21 cellular contexts compared by ENCODE assay signal in the genomic region with DNA sequence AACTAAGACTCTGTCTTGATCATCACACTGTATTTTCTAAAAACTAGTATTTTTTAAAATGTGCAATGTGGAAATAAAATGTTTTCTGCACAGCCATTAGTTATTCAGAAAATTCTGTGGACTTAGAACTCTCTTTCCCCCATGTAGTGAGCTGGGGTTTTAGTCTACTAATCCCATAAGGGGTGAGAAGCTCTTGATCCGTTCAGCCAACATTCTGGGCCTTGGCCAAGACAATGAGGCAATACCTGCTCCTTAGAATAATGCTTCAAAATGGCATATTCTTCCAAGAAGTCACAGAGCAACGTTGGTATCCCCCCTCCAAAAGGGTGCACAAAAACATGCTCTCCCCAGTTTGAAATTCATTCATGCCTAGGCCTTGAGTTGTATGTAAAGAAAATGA. TPM values are rescaled to one million over a fixed set of nuclear protein-coding genes. Genes with fewer than 3 reads are reported as not detected.
DNase-seq lines count a peak whose midpoint lies in the region; ATAC-seq, FAIRE-seq and TF ChIP-seq lines count a peak whose summit lies in the region.
"Had no signal": no experiment of that assay in that cellular context is flagged by ENCODE, and none has a peak within 500 bp of the region (broad histone marks: within the 10 kb centered on the region; RNA-seq: fewer than 3 reads in every experiment).

No MANE protein-coding gene starts in this region.

- H3K9me1 ChIP-seq in K562 (ENCODE audit: control insufficient read depth, insufficient read depth, low read length), result no peaks in the 10 kb centered on the region

- intact Hi-C loops in K562 (cut with micrococcal nuclease), result no loop called here

- H3K4me1 ChIP-seq in HEK293 (ENCODE audit: control insufficient read depth, insufficient read depth, low read length) (peaks cover 7% of the 10 kb centered on the region), K562 (replicated peaks in 1 of 2; ENCODE audit: control insufficient read depth in 2 of 2, insufficient read depth in 2 of 2, low read length in 2 of 2) (peaks cover 0 to 5% of the 10 kb centered on the region in 2 experiments; a peak in 1 of 5 replicates)

- no peaks in the 10 kb centered on the region for H3K36me3 ChIP-seq in HEK293 (ENCODE audit: control insufficient read depth in 2 of 2, insufficient read depth in 1 of 2, low read length in 2 of 2)
- H3K36me3 ChIP-seq in K562 (ENCODE audit: control insufficient read depth, insufficient read depth, low read length), result no peaks in the 10 kb centered on the region
- H3K36me3 ChIP-seq: SJSA1 had no signal

- TF ChIP-seq CTCF in HEK293 (tag by site-specific recombination; IDR thresholded peaks at IDR 0.05) (no peak), K562 (IDR thresholded peaks at IDR 0.05 in 2 of 3, conservative IDR thresholded peaks at IDR 0.05 in 1 of 3; ENCODE audit: insufficient read depth in 2 of 3, low read depth in 1 of 3, low read length in 3 of 3) (no peak), retinal pigment epithelial cell (conservative IDR thresholded peaks at IDR 0.05; ENCODE audit: low read depth, low read length) (no peak)

- no peaks in the 10 kb centered on the region for H3K9me3 ChIP-seq in HEK293 (ENCODE audit: control insufficient read depth, insufficient read depth, low read depth, low read length)
- no peaks in the 10 kb centered on the region; the same call in 1 of the 2 replicates for H3K9me3 ChIP-seq in K562 (replicated peaks; ENCODE audit: control insufficient read depth, insufficient read depth, low read depth, low read length)
- H3K9me3 ChIP-seq: SJSA1 had no signal

- H3K79me2 ChIP-seq in K562 (ENCODE audit: control insufficient read depth, insufficient read depth, low read length), result no peaks in the 10 kb centered on the region

- TF ChIP-seq POLR2A in K562 (conservative IDR thresholded peaks at IDR 0.05), result no peak

- TF ChIP-seq RAD21 in K562 (CRISPR knock-in tag; conservative IDR thresholded peaks at IDR 0.05 in 1 of 2, IDR thresholded peaks at IDR 0.05 in 1 of 2), result no peak

- in situ Hi-C loops in K562 (cut with MboI), result no loop called here

- ATAC-seq in K562, result no peak
- ATAC-seq: Right ventricle myocardium inferior had no signal

- CTCF ChIA-PET in HEK293 (lab: Yijun Ruan, JAX) (no interaction called here), K562 (lab: Yijun Ruan, JAX; ENCODE audit: low intra/inter-chr PET ratio) (no interaction called here)

- no peak overlapping the region for H3K27ac ChIP-seq in HEK293 (ENCODE audit: extremely low read depth, low read depth, low read length)
- no peak overlapping the region for H3K27ac ChIP-seq in K562 (ENCODE audit: extremely low read depth, low read depth, low read length)
- H3K27ac ChIP-seq: SJSA1 had no signal

- no peak overlapping the region for H3K4me2 ChIP-seq in K562 (ENCODE audit: insufficient read depth, low read length)

- POLR2A ChIA-PET in HEK293 (lab: Yijun Ruan, JAX), result no interaction called here
- POLR2A ChIA-PET in K562 (lab: Yijun Ruan, JAX), result no interaction called here

- 0 out of 2 replicates have a peak, but pooled peaks cover 3% of the 10 kb centered on the region for H4K20me1 ChIP-seq in K562 (replicated peaks; ENCODE audit: control insufficient read depth, insufficient read depth, low read length)

- H3K4me3 ChIP-seq in HEK293 (ENCODE audit: low read depth, low read length) (no peak overlapping the region), K562 (no peak overlapping the region), retinal pigment epithelial cell (ENCODE audit: low read length) (no peak overlapping the region)
- H3K4me3 ChIP-seq: SJSA1 had no signal

- peaks cover 12 to 43% of the 10 kb centered on the region in 2 experiments for H3K27me3 ChIP-seq in K562 (ENCODE audit: control insufficient read depth in 2 of 2, insufficient read depth in 2 of 2, low read length in 2 of 2)

- H3K9ac ChIP-seq in K562 (ENCODE audit: insufficient read depth in 1 of 2, low read depth in 2 of 2, low read length in 2 of 2), result no peak overlapping the region

- no peak overlapping the region for H2AFZ ChIP-seq in K562 (ENCODE audit: low read depth, low read length)

- no peak for FAIRE-seq in K562 (lab: Jason Lieb, UNC)
- FAIRE-seq: GM12891 had no signal

- no peak for TF ChIP-seq EP300 in K562 (IDR thresholded peaks at IDR 0.05; ENCODE audit: low read length)

- WGBS in K562 (ENCODE audit: insufficient coverage, low coverage, missing lambda C conversion rate), result 0% methylated on average over 2 of the region's 2 CpGs

- DNase-seq in D341Med (ENCODE audit: low spot score) (peak; percentile 64), K562 (ENCODE audit: extremely low read depth in 1 of 4, low spot score in 3 of 4) (no peak), retinal pigment epithelial cell (ENCODE audit: low read depth) (peak; percentile 71), NCI-H526 treated with DMSO at 0.1 percent for 48 hours (lab: John Stamatoyannopoulos, UW) (no peak), T-helper 2 cell (no peak)
- no peak for DNase-seq in stimulated activated CD4-positive, alpha-beta T cell treated with anti-CD3 and anti-CD28 coated beads, Interleukin-4, amount 100 ng/mL, for 1 hour
- DNase-seq: ACHN; C1 segment of cervical spinal cord; CD8-positive, alpha-beta memory T cell; GOT3; HCEC 1CT; MV-4-11; NCI-H1105 treated with DMSO at 0.1 percent for 48 hours; NCI-H1694; NCI-H2081; NCI-H2171; NCI-H345 had no signal

- no TSS peak for BruUV-seq in K562 (replicated peaks; lab: Mats Ljungman, UMichigan)

TF ChIP-seq in HEK293, 187 proteins besides CTCF, POLR2A, EP300 and RAD21 (continues in another document):
- no peak for TF ChIP-seq ZEB2 (tag by site-specific recombination; IDR thresholded peaks at IDR 0.05)

TF ChIP-seq in K562, 482 proteins besides CTCF, POLR2A, EP300 and RAD21:
- TF ChIP-seq HSF4 (CRISPR knock-in tag; IDR thresholded peaks at IDR 0.05; ENCODE audit: borderline replicate concordance), result no peak
- 0 out of 2 replicates have a peak, but pooled peaks have one; percentile 14 for TF ChIP-seq NFIC (IDR thresholded peaks at IDR 0.05)

RNA-seq across cellular contexts. Expression of a gene that starts 4.0 kb away (rescaled TPM):
- 0.40 and 0.65 TPM in 2 replicates for total RNA-seq in K562 (2011; cell fraction: chromatin; rRNA removed; ENCODE audit: low replicate concordance)
- 0.26 and 0.33 TPM in 2 replicates for total RNA-seq in K562 (2011; cell fraction: nucleolus; rRNA removed)
- 0.59 and 1.7 TPM in 2 replicates for total RNA-seq in K562 (2011; cell fraction: nucleoplasm; rRNA removed)
- total RNA-seq in K562 (2014; rRNA removed) (0.12 and 0.18 TPM in 2 replicates), K562 (2014; rRNA removed; fragmentation: Illumina TruSeq; extraction: Trizol) (0.10 and 0.11 TPM in 2 replicates), K562 (2015; rRNA removed; fragmentation: Illumina TruSeq; extraction: Trizol) (0.08 and 0.11 TPM in 2 replicates), K562 (2021) (0.11 and 0.18 TPM in 2 replicates)
- polyA plus RNA-seq in K562 (2011; rRNA removed) (0.20 and 0.67 TPM in 2 replicates), K562 (2014; fragmentation: Illumina TruSeq; extraction: Trizol) (0.10 and 0.13 TPM in 2 replicates), K562 (2014; fragmentation: Nextera tagmentation; extraction: Ambion mirVana) (under 1 TPM; 0.11 to 0.17 TPM), K562 (2014; rRNA removed) (0.21 and 0.34 TPM in 2 replicates)
- polyA plus RNA-seq in K562 (2011; cell fraction: cytosol; rRNA removed), result 0.09 and 0.21 TPM in 2 replicates
- 0.73 and 0.92 TPM in 2 replicates for polyA plus RNA-seq in K562 (2011; cell fraction: nucleus; rRNA removed)
- polyA plus RNA-seq in K562 (2012), result 0.17 and 0.19 TPM in 2 replicates
- 0.18 TPM in 2 replicates for polyA minus RNA-seq in K562 (2011; rRNA and poly(A)+ RNA removed)
- polyA minus RNA-seq in K562 (2011; cell fraction: cytosol; rRNA and poly(A)+ RNA removed), result 0.19 TPM in 1 of 2 replicates, not detected in the other
- 0.56 and 0.67 TPM in 2 replicates for polyA minus RNA-seq in K562 (2011; cell fraction: nucleus; rRNA and poly(A)+ RNA removed)
- polyA plus RNA-seq: CD8-positive, alpha-beta memory T cell had no signal

Comparison
In these comparisons a context has a peak if more than half of its experiments do, and no peak if none do; other contexts are left out.
1. DNase-seq: peak in D341Med (single experiment) and retinal pigment epithelial cell (single experiment); none in K562 (0 of 4), NCI-H526 treated with DMSO at 0.1 percent for 48 hours (single experiment), T-helper 2 cell (0 of 5) and stimulated activated CD4-positive, alpha-beta T cell treated with anti-CD3 and anti-CD28 coated beads, Interleukin-4, amount 100 ng/mL, for 1 hour (single experiment).